Comparison of ENCODE assay signal across 15 cellular contexts in the genomic region with DNA sequence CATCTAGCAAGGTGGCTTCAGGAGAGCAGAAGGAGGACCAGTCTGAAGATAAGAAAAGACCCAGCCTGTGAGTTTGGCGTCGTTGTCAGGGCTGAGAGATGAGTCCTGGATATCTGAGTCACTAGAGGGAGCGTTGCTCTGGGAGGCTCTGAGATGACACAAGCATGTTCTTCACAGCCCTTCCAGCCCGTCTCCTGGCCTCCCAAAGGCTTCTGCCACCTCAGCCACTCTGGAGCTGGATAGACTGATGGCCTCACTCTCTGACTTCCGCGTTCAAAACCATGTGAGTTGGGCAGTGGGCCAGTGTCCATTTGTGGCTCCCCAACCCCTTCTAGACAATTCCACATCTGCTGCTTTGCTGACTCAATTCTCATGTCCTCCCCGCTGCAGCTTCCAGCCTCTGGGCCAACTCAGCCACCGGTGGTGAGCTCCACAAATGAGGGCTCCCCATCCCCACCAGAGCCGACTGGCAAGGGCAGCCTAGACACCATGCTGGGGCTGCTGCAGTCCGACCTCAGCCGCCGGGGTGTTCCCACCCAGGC. TPM values are rescaled to one million over a fixed set of nuclear protein-coding genes. Genes with fewer than 3 reads are reported as not detected.
DNase-seq lines count a peak whose midpoint lies in the region; TF ChIP-seq lines count a peak whose summit lies in the region.
"Had no signal": no experiment of that assay in that cellular context is flagged by ENCODE, and none has a peak within 500 bp of the region (broad histone marks: within the 10 kb centered on the region; RNA-seq: fewer than 3 reads in every experiment).

No MANE protein-coding gene starts in this region.

- intact Hi-C loops in activated CD4-positive, alpha-beta T cell treated with anti-CD3 and anti-CD28 coated beads, Interleukin-2, amount 10 ng/mL, durations not matched to agents 24 days and 14 days (cut with micrococcal nuclease) = no loop called here

- H3K4me1 Mint-ChIP-seq in activated CD4-positive, alpha-beta T cell treated with anti-CD3 and anti-CD28 coated beads, Interleukin-2, amount 10 ng/mL, durations not matched to agents 24 days and 14 days = peaks cover 19% of the 10 kb centered on the region

- H3K9me3 Mint-ChIP-seq in activated CD4-positive, alpha-beta T cell treated with anti-CD3 and anti-CD28 coated beads, Interleukin-2, amount 10 ng/mL, durations not matched to agents 24 days and 14 days = no peaks in the 10 kb centered on the region

- peak; percentile 55 for DNase-seq in activated CD4-positive, alpha-beta T cell treated with anti-CD3 and anti-CD28 coated beads, Interleukin-2, amount 10 ng/mL, durations not matched to agents 24 days and 14 days
- DNase-seq in activated CD4-positive, alpha-beta T cell treated with anti-CD3 and anti-CD28 coated beads for 4 hours = no peak
- DNase-seq in adipocyte (ENCODE audit: low read depth) (peak; percentile 25), fibroblast of villous mesenchyme (ENCODE audit: low read depth) (peak; percentile 62), stromal cell of bone marrow (ENCODE audit: low read depth) (peak; percentile 78), DMS153 treated with DMSO at 0.1 percent for 48 hours (lab: John Stamatoyannopoulos, UW; ENCODE audit: unreplicated experiment) (no peak), globus pallidus (ENCODE audit: low spot score) (no peak), NCI-H82 treated with DMSO at 0.1 percent for 48 hours (lab: John Stamatoyannopoulos, UW; ENCODE audit: unreplicated experiment) (no peak)
- DNase-seq: activated gamma-delta T cell, DMS153, NCI-H1436 treated with DMSO at 0.1 percent for 48 hours, NCI-H524 treated with DMSO at 0.1 percent for 48 hours, small intestine had no signal

- peaks cover 27% of the 10 kb centered on the region for H3K4me1 ChIP-seq in adipocyte (ENCODE audit: control insufficient read depth, insufficient read depth, low read length)

- TF ChIP-seq CTCF in fibroblast of villous mesenchyme (IDR thresholded peaks at IDR 0.05; ENCODE audit: insufficient read depth, low read depth, low read length) = no peak

- H3K4me3 ChIP-seq in adipocyte (ENCODE audit: low read length) (no peak overlapping the region), fibroblast of villous mesenchyme (ENCODE audit: low read depth, low read length) (no peak overlapping the region)

- no peaks in the 10 kb centered on the region for H3K9me3 ChIP-seq in adipocyte (ENCODE audit: control insufficient read depth, low read length)

- H3K4me3 Mint-ChIP-seq in activated CD4-positive, alpha-beta T cell treated with anti-CD3 and anti-CD28 coated beads, Interleukin-2, amount 10 ng/mL, durations not matched to agents 24 days and 14 days = peak overlapping the region; percentile 3

- peak overlapping the region; percentile 19 for H3K9ac ChIP-seq in adipocyte (ENCODE audit: low read length)

- H3K36me3 Mint-ChIP-seq in activated CD4-positive, alpha-beta T cell treated with anti-CD3 and anti-CD28 coated beads, Interleukin-2, amount 10 ng/mL, durations not matched to agents 24 days and 14 days (ENCODE audit: low read depth) = no peaks in the 10 kb centered on the region

- no peak overlapping the region for H3K27ac Mint-ChIP-seq in activated CD4-positive, alpha-beta T cell treated with anti-CD3 and anti-CD28 coated beads, Interleukin-2, amount 10 ng/mL, durations not matched to agents 24 days and 14 days

- peaks cover 44% of the 10 kb centered on the region for H3K27me3 Mint-ChIP-seq in activated CD4-positive, alpha-beta T cell treated with anti-CD3 and anti-CD28 coated beads, Interleukin-2, amount 10 ng/mL, durations not matched to agents 24 days and 14 days

- H3K27me3 ChIP-seq in adipocyte (replicated peaks; ENCODE audit: control insufficient read depth, insufficient read depth, low read length) = no peaks in the 10 kb centered on the region

- peaks cover 21% of the 10 kb centered on the region for H3K36me3 ChIP-seq in adipocyte (ENCODE audit: control insufficient read depth, insufficient read depth, low read length, severe bottlenecking)

RNA-seq across cellular contexts. Expression of a gene that starts 2.3 kb away (rescaled TPM):
- 0.49 and 1.5 TPM in 2 replicates for total RNA-seq in activated CD4-positive, alpha-beta T cell treated with anti-CD3 and anti-CD28 coated beads, Interleukin-2, amount 10 ng/mL, durations not matched to agents 24 days and 14 days
- 121 and 153 TPM in 2 replicates for total RNA-seq in fibroblast of villous mesenchyme

RNA-seq across cellular contexts. Expression of a gene that starts 8.7 kb away (rescaled TPM):
- not detected in 2 replicates for total RNA-seq in activated CD4-positive, alpha-beta T cell treated with anti-CD3 and anti-CD28 coated beads, Interleukin-2, amount 10 ng/mL, durations not matched to agents 24 days and 14 days
- total RNA-seq in fibroblast of villous mesenchyme = under 0.01 TPM in 2 replicates
- total RNA-seq: left ventricle myocardium superior; T-helper 2 cell treated with Interferon-gamma antibody and Interleukin-4, amounts not matched to agents 100 ng/mL and 5 ng/mL, for 36 hours had no signal

RNA-seq across cellular contexts. Expression of a gene that starts 14.9 kb away (rescaled TPM):
- total RNA-seq in activated CD4-positive, alpha-beta T cell treated with anti-CD3 and anti-CD28 coated beads, Interleukin-2, amount 10 ng/mL, durations not matched to agents 24 days and 14 days = 9.9 and 10.5 TPM in 2 replicates
- total RNA-seq in fibroblast of villous mesenchyme = 8.6 and 10.3 TPM in 2 replicates

RNA-seq across cellular contexts. Expression of a gene that starts 31.7 kb away (rescaled TPM):
- total RNA-seq in activated CD4-positive, alpha-beta T cell treated with anti-CD3 and anti-CD28 coated beads, Interleukin-2, amount 10 ng/mL, durations not matched to agents 24 days and 14 days = 0.09 and 0.16 TPM in 2 replicates
- total RNA-seq in fibroblast of villous mesenchyme = 0.43 and 0.64 TPM in 2 replicates

RNA-seq across cellular contexts. Expression of a gene that starts 33.9 kb away (rescaled TPM):
- 40.9 and 41.1 TPM in 2 replicates for total RNA-seq in activated CD4-positive, alpha-beta T cell treated with anti-CD3 and anti-CD28 coated beads, Interleukin-2, amount 10 ng/mL, durations not matched to agents 24 days and 14 days
- total RNA-seq in fibroblast of villous mesenchyme = 52.2 and 56.7 TPM in 2 replicates

Comparison
In these comparisons a context has a peak if more than half of its experiments do, and no peak if none do; other contexts are left out.
1. DNase-seq: peak in activated CD4-positive, alpha-beta T cell treated with anti-CD3 and anti-CD28 coated beads, Interleukin-2, amount 10 ng/mL, durations not matched to agents 24 days and 14 days (single experiment), adipocyte (single experiment), fibroblast of villous mesenchyme (single experiment) and stromal cell of bone marrow (single experiment); none in activated CD4-positive, alpha-beta T cell treated with anti-CD3 and anti-CD28 coated beads for 4 hours (0 of 2), DMS153 treated with DMSO at 0.1 percent for 48 hours (single experiment), globus pallidus (single experiment) and NCI-H82 treated with DMSO at 0.1 percent for 48 hours (single experiment).
2. RNA of a gene that starts 2.3 kb away (total RNA-seq): 121 to 153 TPM in fibroblast of villous mesenchyme; 0.49 to 1.5 TPM in activated CD4-positive, alpha-beta T cell treated with anti-CD3 and anti-CD28 coated beads, Interleukin-2, amount 10 ng/mL, durations not matched to agents 24 days and 14 days; every median in the first group is over 10 times any median in the second.